In genomic region chr15:72725851-72726250, GRCh38 we compare ENCODE assay signal across 8 cellular contexts. TPM values are rescaled to one million over a fixed set of nuclear protein-coding genes. Genes with fewer than 3 reads are reported as not detected.
"Had no signal": no experiment of that assay in that cellular context is flagged by ENCODE, and none has a peak within 500 bp of the region (broad histone marks: within the 10 kb centered on the region; RNA-seq: fewer than 3 reads in every experiment).

No MANE protein-coding gene starts in this region.

RNA-seq across cellular contexts. Expression of gene HIGD2B, which starts 39.9 kb away (rescaled TPM):
- total RNA-seq: PC-9, Peyer's patch, Right ventricle myocardium inferior, Right ventricle myocardium superior, RPMI7951, SJCRH30, SJSA1 had no signal
- polyA plus RNA-seq: SK-N-SH had no signal
